In the genomic region with DNA sequence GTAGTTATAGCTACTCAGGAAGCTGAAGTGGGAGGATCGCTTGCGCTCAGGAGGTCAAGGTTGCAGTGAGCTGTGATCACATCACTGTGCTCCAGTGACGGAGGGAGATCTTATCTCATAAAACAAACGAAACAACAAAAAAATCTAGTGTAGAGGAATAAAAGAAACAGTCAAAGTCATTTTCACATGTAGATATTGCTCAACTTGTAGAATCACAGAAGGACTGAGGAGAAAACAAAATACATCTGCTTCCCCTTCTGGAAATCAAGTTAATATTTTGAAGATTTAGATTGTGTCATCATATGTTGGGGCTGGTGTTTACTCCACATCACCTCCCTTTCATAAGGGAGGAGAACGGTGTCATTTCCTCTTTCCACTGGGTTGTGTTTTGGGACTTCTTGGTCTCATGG, we compare ENCODE assay signal across 27 cellular contexts. TPM values are rescaled to one million over a fixed set of nuclear protein-coding genes. Genes with fewer than 3 reads are reported as not detected.
A peak's percentile ranks its signal among the peaks of the same experiment; 100 is the strongest.
DNase-seq lines count a peak whose midpoint lies in the region; TF ChIP-seq lines count a peak whose summit lies in the region.
"Had no signal": no experiment of that assay in that cellular context is flagged by ENCODE, and none has a peak within 500 bp of the region (broad histone marks: within the 10 kb centered on the region; RNA-seq: fewer than 3 reads in every experiment).

No MANE protein-coding gene starts in this region.

- 55% methylated on average over 5 of the region's 5 CpGs for whole genome bisulfite sequencing in mammary epithelial cell (ENCODE audit: low coverage, missing lambda C conversion rate)

- dilution Hi-C loops in mammary epithelial cell (cut with HindIII; ENCODE audit: low sequenced_read_pairs) = no loop called here

- H3F3A ChIP-seq in DOHH2 (ENCODE audit: control insufficient read depth, insufficient read depth) = no peaks in the 10 kb centered on the region

- TF ChIP-seq CTCF in DOHH2 (IDR thresholded peaks at IDR 0.05; ENCODE audit: low read depth, low read length, poor library complexity, severe bottlenecking) (no peak), fibroblast of pulmonary artery (IDR thresholded peaks at IDR 0.05; ENCODE audit: low read length, missing control alignments) (no peak), mammary epithelial cell (conservative IDR thresholded peaks at IDR 0.05 in 1 of 2, IDR thresholded peaks at IDR 0.05 in 1 of 2; ENCODE audit: extremely low read depth in 1 of 2, insufficient read depth in 1 of 2, low read depth in 1 of 2, low read length in 2 of 2) (no peak)

- CTCF ChIA-PET in mammary epithelial cell (lab: Charles Lee; ENCODE audit: low non-redundant PET) = interaction anchor here (0.6 kb wide), 1 partner anchor 53 kb away, joined by 4 read pairs; no protein-coding TSS in a partner anchor

- no peaks in the 10 kb centered on the region for H3K27me3 ChIP-seq in BLaER1 treated with 17β-estradiol and CSF1 and Interleukin-3, amounts not matched to agents 10 nM and 100 nM
- H3K27me3 ChIP-seq in DOHH2 (ENCODE audit: control insufficient read depth, low read length) = no peaks in the 10 kb centered on the region
- no peaks in the 10 kb centered on the region for H3K27me3 ChIP-seq in mammary epithelial cell (ENCODE audit: insufficient read depth, low read length)

- H3K9me2 ChIP-seq in DOHH2 (replicated peaks; ENCODE audit: control insufficient read depth, low read length) = no peaks in the 10 kb centered on the region

- H3K36me3 ChIP-seq in BLaER1 treated with 17β-estradiol and CSF1 and Interleukin-3, amounts not matched to agents 10 nM and 100 nM = no peaks in the 10 kb centered on the region
- H3K36me3 ChIP-seq in DOHH2 (ENCODE audit: control insufficient read depth, low read length) (no peaks in the 10 kb centered on the region), mammary epithelial cell (ENCODE audit: insufficient read depth, low read length) (no peaks in the 10 kb centered on the region)

- peaks cover 0 to 98% (median 57%) of the 10 kb centered on the region in 10 experiments; a peak in 18 of 20 replicates for H3K4me1 ChIP-seq in BLaER1 treated with 17β-estradiol and CSF1 and Interleukin-3, amounts not matched to agents 10 nM and 100 nM
- H3K4me1 ChIP-seq in DOHH2 (ENCODE audit: control insufficient read depth, low read length) (peaks cover 40% of the 10 kb centered on the region), mammary epithelial cell (ENCODE audit: insufficient read depth, low read length) (no peaks in the 10 kb centered on the region)

- H3K27ac ChIP-seq in BLaER1 treated with 17β-estradiol and CSF1 and Interleukin-3, amounts not matched to agents 10 nM and 100 nM = peak overlapping the region in 10 of 11 experiments; percentile 2 to 99 (median 84); a peak in 17 of 22 replicates
- H3K27ac ChIP-seq in DOHH2 (ENCODE audit: low read depth, low read length) = no peak overlapping the region
- H3K27ac ChIP-seq in mammary epithelial cell (ENCODE audit: insufficient read depth, low read depth, low read length) = no peak overlapping the region

- H3K9ac ChIP-seq in BLaER1 treated with 17β-estradiol and CSF1 and Interleukin-3, amounts not matched to agents 10 nM and 100 nM = peak overlapping the region in 7 of 11 experiments; percentile 23 to 78 (median 69); a peak in 12 of 22 replicates
- H3K9ac ChIP-seq in mammary epithelial cell (ENCODE audit: insufficient read depth, low read length) = no peak overlapping the region

- intact Hi-C loops in mammary epithelial cell (cut with micrococcal nuclease) = no loop called here

- no peak overlapping the region for H3K4me3 ChIP-seq in BLaER1 treated with 17β-estradiol and CSF1 and Interleukin-3, amounts not matched to agents 10 nM and 100 nM
- no peak overlapping the region for H3K4me3 ChIP-seq in DOHH2 (ENCODE audit: low read length)
- H3K4me3 ChIP-seq in fibroblast of pulmonary artery (replicated peaks; ENCODE audit: low read depth, low read length) = no peak overlapping the region
- H3K4me3 ChIP-seq in mammary epithelial cell (replicated peaks in 1 of 3; ENCODE audit: insufficient read depth in 1 of 3, low read depth in 2 of 3, low read length in 3 of 3) = no peak overlapping the region

- DNase-seq in NCI-H69 (lab: John Stamatoyannopoulos, UW) (peak; percentile 9), fibroblast of pulmonary artery (ENCODE audit: low read depth) (peak; percentile 42), NCI-H2171 treated with DMSO at 0.1 percent for 48 hours (lab: John Stamatoyannopoulos, UW) (no peak), mammary epithelial cell (no peak)
- no peak for DNase-seq in activated T-cell treated with anti-CD3 and anti-CD28 coated beads, Interleukin-2, amount 50 U/mL, for 48 hours
- DNase-seq: activated B cell treated with CpG ODN at 0.5 μM for 24 hours; activated CD8-positive, alpha-beta T cell treated with anti-CD3 and anti-CD28 coated beads, Interleukin-2, amount 10 ng/mL, durations not matched to agents 7 days and 5 days; activated effector memory CD4-positive, alpha-beta T cell treated with anti-CD3 and anti-CD28 coated beads, Interleukin-2, amount 50 U/mL, for 16 hours; activated T-cell treated with anti-CD3 and anti-CD28 coated beads for 4 hours; C1 segment of cervical spinal cord; foreskin melanocyte; H9; hippocampal formation; immature natural killer cell; left ventricle myocardium superior; midbrain; natural killer cell; NCI-H2171; NCI-H524 treated with DMSO at 0.1 percent for 48 hours; stimulated activated CD4-positive, alpha-beta T cell treated with anti-CD3 and anti-CD28 coated beads, Interleukin-1b, Interleukin-23, amount 100 ng/mL, for 48 hours; SW 1271; T1000 had no signal

- no TSS peak for BruUV-seq in mammary epithelial cell (replicated peaks; lab: Mats Ljungman, UMichigan)

- H3K4me2 ChIP-seq in BLaER1 treated with 17β-estradiol and CSF1 and Interleukin-3, amounts not matched to agents 10 nM and 100 nM = peak overlapping the region in 8 of 11 experiments; percentile 6 to 85 (median 76); a peak in 14 of 22 replicates
- H3K4me2 ChIP-seq in DOHH2 (ENCODE audit: low read length) (peak overlapping the region; percentile 9; the same call in 1 of the 2 replicates), mammary epithelial cell (ENCODE audit: insufficient read depth, low read depth, low read length) (no peak overlapping the region)

- no peaks in the 10 kb centered on the region for H3K79me2 ChIP-seq in DOHH2 (ENCODE audit: control insufficient read depth, low read length)
- no peaks in the 10 kb centered on the region for H3K79me2 ChIP-seq in mammary epithelial cell (ENCODE audit: insufficient read depth, low read length)

- H3K9me3 ChIP-seq in BLaER1 treated with 17β-estradiol and CSF1 and Interleukin-3, amounts not matched to agents 10 nM and 100 nM (replicated peaks in 1 of 11) = 0 out of 22 replicates have a peak, but pooled peaks cover 0 to 3% (median 0%) of the 10 kb centered on the region in 11 experiments
- H3K9me3 ChIP-seq in DOHH2 (ENCODE audit: control insufficient read depth, insufficient read depth, low read length) (no peaks in the 10 kb centered on the region), mammary epithelial cell (replicated peaks; ENCODE audit: insufficient read depth, low read length) (no peaks in the 10 kb centered on the region)

- H2AFZ ChIP-seq in mammary epithelial cell (ENCODE audit: low read depth, low read length) = no peak overlapping the region

- in situ Hi-C loops in mammary epithelial cell (cut with MboI; ENCODE audit: low sequenced_read_pairs in 2 of 2) = loop anchor here in 1 of 2 donors (5.0 kb wide), 1 partner anchor 47 kb away; no protein-coding TSS in a partner anchor

- no peaks in the 10 kb centered on the region for H4K20me1 ChIP-seq in BLaER1 treated with 17β-estradiol and CSF1 and Interleukin-3, amounts not matched to agents 10 nM and 100 nM
- H4K20me1 ChIP-seq in DOHH2 (ENCODE audit: control insufficient read depth, insufficient read depth, low read depth, low read length) (no peaks in the 10 kb centered on the region), mammary epithelial cell (ENCODE audit: insufficient read depth, low read length) (no peaks in the 10 kb centered on the region)

RNA-seq across cellular contexts. Expression of a gene that starts 8.2 kb away (rescaled TPM):
- total RNA-seq in mammary epithelial cell = not detected
- not detected for polyA plus RNA-seq in mammary epithelial cell
- polyA minus RNA-seq in mammary epithelial cell = not detected
- total RNA-seq: activated B cell treated with CpG ODN at 0.5 μM for 24 hours; activated CD8-positive, alpha-beta T cell treated with anti-CD3 and anti-CD28 coated beads, Interleukin-2, amount 10 ng/mL, durations not matched to agents 7 days and 5 days; epithelial cell of proximal tubule; H9; left ventricle myocardium superior; osteocyte; renal cortical epithelial cell had no signal

Comparison
In these comparisons a context has a peak if more than half of its experiments do, and no peak if none do; other contexts are left out.
1. H3K27ac ChIP-seq: peak in BLaER1 treated with 17β-estradiol and CSF1 and Interleukin-3, amounts not matched to agents 10 nM and 100 nM (10 of 11); none in DOHH2 (single experiment) and mammary epithelial cell (single experiment).
2. DNase-seq: peak in NCI-H69 (single experiment) and fibroblast of pulmonary artery (single experiment); none in NCI-H2171 treated with DMSO at 0.1 percent for 48 hours (single experiment), activated T-cell treated with anti-CD3 and anti-CD28 coated beads, Interleukin-2, amount 50 U/mL, for 48 hours (0 of 2) and mammary epithelial cell (single experiment).